Comparison of ENCODE assay signal across 20 cellular contexts in the genomic region with DNA sequence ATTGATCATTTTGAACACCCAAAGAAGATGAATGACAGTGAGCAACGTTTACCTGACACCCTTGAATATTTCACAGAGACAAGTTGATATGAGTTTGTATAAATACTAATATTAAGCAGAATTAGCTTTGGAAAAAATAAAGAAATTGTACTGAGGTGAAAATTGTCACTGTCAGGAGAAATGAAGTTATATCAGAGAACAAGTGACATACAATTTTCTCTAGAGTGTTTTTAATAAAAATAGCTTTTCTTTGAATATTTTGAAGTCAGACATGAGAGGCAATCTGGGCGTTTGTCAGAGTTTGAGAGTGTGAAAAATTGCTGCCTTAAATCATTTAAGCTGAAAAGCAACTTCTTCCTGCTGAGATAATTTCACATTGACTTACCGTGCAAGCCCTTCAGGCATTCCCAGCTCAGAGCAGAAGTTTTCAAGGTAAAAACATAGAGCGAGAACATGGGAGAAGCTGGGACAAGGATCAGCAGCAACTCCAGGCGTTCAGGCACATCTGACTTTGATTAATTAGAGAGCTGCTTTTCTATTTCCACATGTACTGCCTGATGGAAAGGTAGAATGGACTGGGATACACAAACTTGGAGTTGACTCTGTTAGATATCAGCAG.
"Had no signal": no experiment of that assay in that cellular context is flagged by ENCODE, and none has a peak within 500 bp of the region (broad histone marks: within the 10 kb centered on the region; RNA-seq: fewer than 3 reads in every experiment).

No MANE protein-coding gene starts in this region.

- H3K36me3 ChIP-seq: right lobe of liver, stomach, suprapubic skin, transverse colon, uterus, WERI-Rb-1 had no signal

- H3K4me1 ChIP-seq: right lobe of liver, suprapubic skin, transverse colon, uterus had no signal

- H3K9me3 ChIP-seq: right lobe of liver, stomach, suprapubic skin, transverse colon, uterus had no signal

- H3K27me3 ChIP-seq: stomach, suprapubic skin, transverse colon, uterus had no signal

- DNase-seq: activated CD4-positive, alpha-beta T cell treated with anti-CD3 and anti-CD28 coated beads, Interleukin-2, amount 10 ng/mL, durations not matched to agents 7 days and 5 days; activated CD4-positive, CD25-positive, alpha-beta regulatory T cell treated with anti-CD3 and anti-CD28 coated beads, Interleukin-2, amount 50 U/mL, for 72 hours; activated CD8-positive, alpha-beta memory T cell treated with anti-CD3 and anti-CD28 coated beads, Interleukin-2, amount 10 ng/mL, durations not matched to agents 7 days and 5 days; activated CD8-positive, alpha-beta T cell treated with anti-CD3 and anti-CD28 coated beads for 36 hours; activated gamma-delta T cell; activated naive CD4-positive, alpha-beta T cell treated with anti-CD3 and anti-CD28 coated beads, Interleukin-2, amount 50 U/mL, for 16 hours; aorta; effector memory CD4-positive, alpha-beta T cell; left cardiac atrium; mesenchymal stem cell; occipital lobe; right lobe of liver; stimulated activated CD4-positive, alpha-beta T cell treated with anti-CD3 and anti-CD28 coated beads, Interleukin-2, amount 100 ng/mL, for 24 hours; stomach; transverse colon; uterus; WERI-Rb-1 had no signal

- ATAC-seq: activated CD8-positive, alpha-beta memory T cell treated with anti-CD3 and anti-CD28 coated beads, Interleukin-2, amount 10 ng/mL, durations not matched to agents 7 days and 5 days; activated CD8-positive, alpha-beta T cell treated with anti-CD3 and anti-CD28 coated beads for 36 hours; left cardiac atrium; right lobe of liver; stimulated activated memory B cell treated with anti-CD40 and anti-IgM and Interleukin-4, amounts not matched to agents 10 μg/mL and 1 μg/mL and 100 μg/mL, for 72 hours had no signal

- H3K27ac ChIP-seq: right lobe of liver, skin epidermis, stomach, suprapubic skin, transverse colon, uterus, WERI-Rb-1 had no signal

- H3K4me3 ChIP-seq: right lobe of liver, skin epidermis, stomach, suprapubic skin, transverse colon, uterus had no signal
